Comparison of ENCODE assay signal across 30 cellular contexts in the genomic region with DNA sequence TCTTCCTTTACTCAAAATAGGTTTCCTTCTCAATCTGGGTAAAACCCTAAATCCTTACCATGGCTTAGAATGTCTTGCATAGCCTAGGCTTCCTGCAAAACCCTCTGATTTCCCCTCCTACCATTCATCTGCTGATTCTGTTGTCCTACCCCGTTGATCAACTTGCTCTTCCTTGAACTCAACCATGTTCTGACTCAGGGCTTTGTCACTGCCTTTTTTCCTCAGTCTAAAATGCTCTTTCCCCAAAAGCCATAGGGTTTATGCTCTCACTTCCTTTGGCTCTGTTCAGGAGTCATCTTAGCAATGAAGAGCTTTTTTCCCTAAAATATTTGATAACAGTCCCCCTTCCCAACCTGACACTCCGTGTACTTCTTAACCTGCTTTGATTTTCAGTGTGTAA.
"Had no signal": no experiment of that assay in that cellular context is flagged by ENCODE, and none has a peak within 500 bp of the region (broad histone marks: within the 10 kb centered on the region; RNA-seq: fewer than 3 reads in every experiment).

No MANE protein-coding gene starts in this region.

- H3K4me3 ChIP-seq: adrenal gland, body of pancreas, cardiac muscle cell, coronary artery, dorsolateral prefrontal cortex, esophagus muscularis mucosa had no signal

- DNase-seq: activated CD4-positive, alpha-beta memory T cell treated with anti-CD3 and anti-CD28 coated beads for 36 hours; activated CD4-positive, alpha-beta T cell treated with anti-CD3 and anti-CD28 coated beads for 36 hours; activated CD4-positive, alpha-beta T cell treated with anti-CD3 and anti-CD28 coated beads, Interleukin-2, amount 10 ng/mL, durations not matched to agents 24 days and 14 days; activated CD4-positive, CD25-positive, alpha-beta regulatory T cell; activated CD4-positive, CD25-positive, alpha-beta regulatory T cell treated with anti-CD3 and anti-CD28 coated beads, Interleukin-2, amount 50 U/mL, for 72 hours; activated CD8-positive, alpha-beta memory T cell treated with anti-CD3 and anti-CD28 coated beads, Interleukin-2, amount 10 ng/mL, durations not matched to agents 7 days and 5 days; activated CD8-positive, alpha-beta memory T cell treated with anti-CD3 and anti-CD28 coated beads, Interleukin-2, amount 50 U/mL, for 4 hours; activated CD8-positive, alpha-beta T cell treated with anti-CD3 and anti-CD28 coated beads, Interleukin-2, amount 10 ng/mL, durations not matched to agents 7 days and 5 days; activated effector memory CD4-positive, alpha-beta T cell treated with anti-CD3 and anti-CD28 coated beads, Interleukin-2, amount 50 U/mL, for 16 hours; activated naive CD4-positive, alpha-beta T cell treated with anti-CD3 and anti-CD28 coated beads for 36 hours; activated naive CD8-positive, alpha-beta T cell treated with anti-CD3 and anti-CD28 coated beads for 36 hours; activated naive CD8-positive, alpha-beta T cell treated with anti-CD3 and anti-CD28 coated beads, Interleukin-2, amount 50 U/mL, for 24 hours; activated T-cell treated with anti-CD3 and anti-CD28 coated beads, Interleukin-2, amount 50 U/mL, for 1 hour; activated T-cell treated with anti-CD3 and anti-CD28 coated beads, Interleukin-2, amount 50 U/mL, for 48 hours; adrenal gland; amygdala; aorta; body of pancreas; dorsolateral prefrontal cortex; effector memory CD4-positive, alpha-beta T cell; endodermal cell; erythroblast; foreskin melanocyte; head of caudate nucleus; hippocampal formation; T-helper 17 cell; T1000 had no signal

- ATAC-seq: activated CD4-positive, alpha-beta T cell treated with anti-CD3 and anti-CD28 coated beads for 36 hours; activated CD8-positive, alpha-beta memory T cell treated with anti-CD3 and anti-CD28 coated beads, Interleukin-2, amount 10 ng/mL, durations not matched to agents 7 days and 5 days; activated CD8-positive, alpha-beta T cell treated with anti-CD3 and anti-CD28 coated beads, Interleukin-2, amount 10 ng/mL, durations not matched to agents 7 days and 5 days; activated naive CD8-positive, alpha-beta T cell treated with anti-CD3 and anti-CD28 coated beads, Interleukin-2, amount 50 U/mL, for 24 hours; body of pancreas; T-helper 17 cell had no signal
